Comparison of ENCODE assay signal across 22 cellular contexts in genomic region chr6:160128879-160129516, GRCh38.
"Had no signal": no experiment of that assay in that cellular context is flagged by ENCODE, and none has a peak within 500 bp of the region (broad histone marks: within the 10 kb centered on the region; RNA-seq: fewer than 3 reads in every experiment).

No MANE protein-coding gene starts in this region.

- H3K27me3 ChIP-seq: foreskin keratinocyte, left lung had no signal

- DNase-seq: activated B cell treated with CpG ODN at 0.5 μM for 24 hours; activated CD4-positive, alpha-beta T cell treated with anti-CD3 and anti-CD28 coated beads for 36 hours; activated CD4-positive, alpha-beta T cell treated with anti-CD3 and anti-CD28 coated beads, Interleukin-2, amount 50 U/mL, for 4 hours; activated naive CD4-positive, alpha-beta T cell; activated naive CD8-positive, alpha-beta T cell treated with anti-CD3 and anti-CD28 coated beads, Interleukin-2, amount 10 ng/mL, durations not matched to agents 7 days and 5 days; amniotic stem cell; cerebellar nuclear complex; effector CD8-positive, alpha-beta T cell; foreskin keratinocyte; kidney; left lung; mammary epithelial cell; midbrain; natural killer cell; stimulated activated CD4-positive, alpha-beta T cell treated with anti-CD3 and anti-CD28 coated beads, Interleukin-4, amount 100 ng/mL, for 24 hours; stimulated activated naive CD4-positive, alpha-beta T cell treated with Interleukin-2 at 50 U/mL for 16 hours; SW 1271; T-helper 17 cell had no signal

- H3K9me3 Mint-ChIP-seq: activated B cell treated with CpG ODN at 0.5 μM for 24 hours; activated naive CD8-positive, alpha-beta T cell treated with anti-CD3 and anti-CD28 coated beads, Interleukin-2, amount 10 ng/mL, durations not matched to agents 7 days and 5 days; dendritic cell treated with granulocyte-macrophage colony-stimulating factor and Interleukin-4, amounts not matched to agents 40 ng/mL and 50 ng/mL, for 4 days; natural killer cell; type B pancreatic cell had no signal

- H3K9me3 ChIP-seq: left lung, prostate gland, thoracic aorta had no signal

- H3K4me1 Mint-ChIP-seq: activated B cell treated with CpG ODN at 0.5 μM for 24 hours; activated naive CD8-positive, alpha-beta T cell treated with anti-CD3 and anti-CD28 coated beads, Interleukin-2, amount 10 ng/mL, durations not matched to agents 7 days and 5 days had no signal

- H3K27ac Mint-ChIP-seq: activated B cell treated with CpG ODN at 0.5 μM for 24 hours; activated CD4-positive, alpha-beta T cell treated with anti-CD3 and anti-CD28 coated beads for 36 hours; activated naive CD8-positive, alpha-beta T cell treated with anti-CD3 and anti-CD28 coated beads, Interleukin-2, amount 10 ng/mL, durations not matched to agents 7 days and 5 days; dendritic cell treated with granulocyte-macrophage colony-stimulating factor and Interleukin-4, amounts not matched to agents 40 ng/mL and 50 ng/mL, for 4 days; T-helper 17 cell; type B pancreatic cell had no signal

- H3K27me3 Mint-ChIP-seq: activated B cell treated with CpG ODN at 0.5 μM for 24 hours; activated CD4-positive, alpha-beta T cell treated with anti-CD3 and anti-CD28 coated beads for 36 hours; activated naive CD8-positive, alpha-beta T cell treated with anti-CD3 and anti-CD28 coated beads, Interleukin-2, amount 10 ng/mL, durations not matched to agents 7 days and 5 days; type B pancreatic cell had no signal

- H3K4me1 ChIP-seq: left lung, prostate gland had no signal

- H3K36me3 ChIP-seq: left lung, prostate gland, thoracic aorta had no signal

- ATAC-seq: foreskin keratinocyte, left lung, natural killer cell, T-helper 17 cell had no signal

- H3K27ac ChIP-seq: foreskin keratinocyte, left lung, prostate gland, thoracic aorta had no signal

- H3K4me3 Mint-ChIP-seq: activated B cell treated with CpG ODN at 0.5 μM for 24 hours; activated CD4-positive, alpha-beta T cell treated with anti-CD3 and anti-CD28 coated beads for 36 hours; activated naive CD8-positive, alpha-beta T cell treated with anti-CD3 and anti-CD28 coated beads, Interleukin-2, amount 10 ng/mL, durations not matched to agents 7 days and 5 days; dendritic cell treated with granulocyte-macrophage colony-stimulating factor and Interleukin-4, amounts not matched to agents 40 ng/mL and 50 ng/mL, for 4 days; natural killer cell; T-helper 17 cell; type B pancreatic cell had no signal

- H3K4me3 ChIP-seq: left lung, prostate gland, thoracic aorta had no signal

- H3K36me3 Mint-ChIP-seq: activated naive CD8-positive, alpha-beta T cell treated with anti-CD3 and anti-CD28 coated beads, Interleukin-2, amount 10 ng/mL, durations not matched to agents 7 days and 5 days; natural killer cell had no signal
